In the genomic region with DNA sequence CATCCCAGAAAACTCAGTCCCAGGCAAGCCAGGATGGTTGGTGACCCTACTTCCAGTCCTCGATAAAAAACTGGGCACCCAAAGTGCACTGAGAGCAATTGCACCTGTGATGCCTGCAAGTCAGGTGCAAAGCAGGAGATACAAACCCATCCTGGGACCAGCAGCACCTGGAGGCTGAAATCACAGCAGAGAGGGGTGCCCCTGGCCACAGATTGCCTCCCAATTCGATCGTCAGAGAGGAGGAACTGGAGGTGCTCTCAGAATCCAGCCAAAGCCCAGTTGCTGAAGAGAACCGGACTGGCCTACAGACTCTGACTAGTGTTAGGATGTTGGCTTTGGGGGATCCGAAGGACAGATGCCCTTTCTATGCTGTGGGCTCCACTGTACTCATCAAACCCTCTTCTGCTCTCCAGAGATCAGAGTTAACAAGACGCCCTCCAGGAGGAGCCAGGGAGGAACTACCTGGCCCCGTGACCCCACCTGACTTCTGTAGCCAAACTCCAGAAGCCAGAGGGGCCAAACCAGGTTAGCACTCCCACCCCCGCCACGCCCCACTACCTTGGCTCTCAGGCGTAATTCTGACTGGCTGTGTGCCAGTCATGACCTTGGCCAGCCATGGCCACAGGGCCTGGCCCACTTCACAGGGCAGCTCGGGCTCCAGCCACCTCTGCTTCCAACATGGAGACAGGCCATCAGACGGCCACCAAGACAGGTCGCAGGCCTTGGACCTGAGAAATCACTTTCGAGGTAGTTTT, we compare ENCODE assay signal across 29 cellular contexts.
A peak's percentile ranks its signal among the peaks of the same experiment; 100 is the strongest.
DNase-seq lines count a peak whose midpoint lies in the region; ATAC-seq and TF ChIP-seq lines count a peak whose summit lies in the region.
"Had no signal": no experiment of that assay in that cellular context is flagged by ENCODE, and none has a peak within 500 bp of the region (broad histone marks: within the 10 kb centered on the region; RNA-seq: fewer than 3 reads in every experiment).

No MANE protein-coding gene starts in this region.

- ATAC-seq in psoas muscle (no peak), T-helper 17 cell (no peak)
- ATAC-seq: activated CD8-positive, alpha-beta T cell treated with anti-CD3 and anti-CD28 coated beads for 36 hours; left lobe of liver; right lobe of liver had no signal

- in situ Hi-C loops in GM13976 (cut with MboI; ENCODE audit: low sequenced_read_pairs, unreplicated experiment) = no loop called here

- TF ChIP-seq CTCF in GM13976 (IDR thresholded peaks at IDR 0.05; ENCODE audit: borderline replicate concordance, control extremely low read depth, extremely low read depth, insufficient read depth, missing control alignments) = no peak
- TF ChIP-seq CTCF in psoas muscle (IDR thresholded peaks at IDR 0.05) = no peak
- TF ChIP-seq CTCF in esophagus squamous epithelium (IDR thresholded peaks at IDR 0.05) = no peak

- H3K4me1 ChIP-seq in psoas muscle (no peaks in the 10 kb centered on the region), esophagus squamous epithelium (no peaks in the 10 kb centered on the region)
- H3K4me1 ChIP-seq: right lobe of liver had no signal

- H3K36me3 ChIP-seq in psoas muscle (ENCODE audit: insufficient read depth in 1 of 2, low read depth in 1 of 2) (no peaks in the 10 kb centered on the region), esophagus squamous epithelium (no peaks in the 10 kb centered on the region)
- H3K36me3 ChIP-seq: neural progenitor cell, right lobe of liver had no signal

- no peaks in the 10 kb centered on the region for H3K27me3 ChIP-seq in psoas muscle (ENCODE audit: insufficient read depth in 3 of 3, low read length in 2 of 3)
- peaks cover 0 to 7% (median 0%) of the 10 kb centered on the region in 4 donors for H3K27me3 ChIP-seq in esophagus squamous epithelium
- H3K27me3 ChIP-seq: neural progenitor cell, right lobe of liver had no signal

- no peaks in the 10 kb centered on the region for H3K9me3 Mint-ChIP-seq in activated CD4-positive, alpha-beta memory T cell treated with anti-CD3 and anti-CD28 coated beads, Interleukin-2, amount 10 ng/mL, durations not matched to agents 7 days and 5 days
- H3K9me3 Mint-ChIP-seq in activated CD4-positive, alpha-beta memory T cell treated with anti-CD3 and anti-CD28 coated beads for 36 hours = no peaks in the 10 kb centered on the region
- H3K9me3 Mint-ChIP-seq: activated CD8-positive, alpha-beta T cell treated with anti-CD3 and anti-CD28 coated beads for 36 hours; activated naive CD8-positive, alpha-beta T cell treated with anti-CD3 and anti-CD28 coated beads for 36 hours had no signal

- intact Hi-C loops in activated CD4-positive, alpha-beta memory T cell treated with anti-CD3 and anti-CD28 coated beads for 36 hours (cut with micrococcal nuclease) = no loop called here
- intact Hi-C loops in psoas muscle (cut with DNase I) (no loop called here), esophagus squamous epithelium (cut with DNase I) (no loop called here)

- H3K27ac ChIP-seq in psoas muscle (no peak overlapping the region), esophagus squamous epithelium (no peak overlapping the region)
- H3K27ac ChIP-seq: epithelial cell of prostate, KMS-11, neural progenitor cell, right lobe of liver had no signal

- POLR2A ChIA-PET in activated CD4-positive, alpha-beta memory T cell treated with anti-CD3 and anti-CD28 coated beads, Interleukin-2, amount 10 ng/mL, durations not matched to agents 7 days and 5 days (lab: Charles Lee) = no interaction called here
- POLR2A ChIA-PET in activated CD4-positive, alpha-beta memory T cell treated with anti-CD3 and anti-CD28 coated beads for 36 hours (lab: Charles Lee) = no interaction called here

- H3K27ac Mint-ChIP-seq in activated CD4-positive, alpha-beta memory T cell treated with anti-CD3 and anti-CD28 coated beads, Interleukin-2, amount 10 ng/mL, durations not matched to agents 7 days and 5 days = no peak overlapping the region
- no peak overlapping the region for H3K27ac Mint-ChIP-seq in activated CD4-positive, alpha-beta memory T cell treated with anti-CD3 and anti-CD28 coated beads for 36 hours
- H3K27ac Mint-ChIP-seq in T-helper 17 cell = no peak overlapping the region
- H3K27ac Mint-ChIP-seq: activated CD8-positive, alpha-beta T cell treated with anti-CD3 and anti-CD28 coated beads for 36 hours; activated naive CD8-positive, alpha-beta T cell treated with anti-CD3 and anti-CD28 coated beads for 36 hours; CD4-positive, CD25-positive, alpha-beta regulatory T cell; neural progenitor cell had no signal

- 72 to 77% (median 77%) methylated on average over 14 of the region's 14 CpGs for WGBS in psoas muscle, 3 donors
- 62 to 67% methylated on average over 5 to 10 of the region's 14 CpGs for WGBS in esophagus squamous epithelium, 2 donors

- H3K9me3 ChIP-seq in psoas muscle (no peaks in the 10 kb centered on the region), T-helper 17 cell (ENCODE audit: control insufficient read depth, low read length, poor library complexity, severe bottlenecking) (no peaks in the 10 kb centered on the region), esophagus squamous epithelium (no peaks in the 10 kb centered on the region)
- H3K9me3 ChIP-seq: right lobe of liver had no signal

- H3K36me3 Mint-ChIP-seq in activated CD4-positive, alpha-beta memory T cell treated with anti-CD3 and anti-CD28 coated beads, Interleukin-2, amount 10 ng/mL, durations not matched to agents 7 days and 5 days (ENCODE audit: low read depth) = no peaks in the 10 kb centered on the region
- no peaks in the 10 kb centered on the region for H3K36me3 Mint-ChIP-seq in activated CD4-positive, alpha-beta memory T cell treated with anti-CD3 and anti-CD28 coated beads for 36 hours
- H3K36me3 Mint-ChIP-seq in T-helper 17 cell (ENCODE audit: low read depth) = no peaks in the 10 kb centered on the region
- H3K36me3 Mint-ChIP-seq: activated naive CD8-positive, alpha-beta T cell treated with anti-CD3 and anti-CD28 coated beads for 36 hours; CD4-positive, CD25-positive, alpha-beta regulatory T cell; neural progenitor cell had no signal

- TF ChIP-seq POLR2A in esophagus squamous epithelium (IDR thresholded peaks at IDR 0.05) = no peak

- H3K4me3 ChIP-seq in psoas muscle = no peak overlapping the region
- no peak overlapping the region for H3K4me3 ChIP-seq in esophagus squamous epithelium
- H3K4me3 ChIP-seq: neural progenitor cell, right lobe of liver had no signal

- CTCF ChIA-PET in activated CD4-positive, alpha-beta memory T cell treated with anti-CD3 and anti-CD28 coated beads, Interleukin-2, amount 10 ng/mL, durations not matched to agents 7 days and 5 days (lab: Charles Lee) = no interaction called here
- CTCF ChIA-PET in activated CD4-positive, alpha-beta memory T cell treated with anti-CD3 and anti-CD28 coated beads for 36 hours (lab: Charles Lee) = no interaction called here

- H3K4me3 Mint-ChIP-seq in activated CD4-positive, alpha-beta memory T cell treated with anti-CD3 and anti-CD28 coated beads, Interleukin-2, amount 10 ng/mL, durations not matched to agents 7 days and 5 days = no peak overlapping the region
- no peak overlapping the region for H3K4me3 Mint-ChIP-seq in activated CD4-positive, alpha-beta memory T cell treated with anti-CD3 and anti-CD28 coated beads for 36 hours
- no peak overlapping the region for H3K4me3 Mint-ChIP-seq in T-helper 17 cell
- H3K4me3 Mint-ChIP-seq: activated CD8-positive, alpha-beta T cell treated with anti-CD3 and anti-CD28 coated beads for 36 hours; activated naive CD8-positive, alpha-beta T cell treated with anti-CD3 and anti-CD28 coated beads for 36 hours; CD4-positive, CD25-positive, alpha-beta regulatory T cell; neural progenitor cell had no signal

- no peaks in the 10 kb centered on the region for H3K4me1 Mint-ChIP-seq in activated CD4-positive, alpha-beta memory T cell treated with anti-CD3 and anti-CD28 coated beads, Interleukin-2, amount 10 ng/mL, durations not matched to agents 7 days and 5 days
- H3K4me1 Mint-ChIP-seq in activated CD4-positive, alpha-beta memory T cell treated with anti-CD3 and anti-CD28 coated beads for 36 hours (ENCODE audit: low read depth) = no peaks in the 10 kb centered on the region
- H3K4me1 Mint-ChIP-seq in T-helper 17 cell = no peaks in the 10 kb centered on the region
- H3K4me1 Mint-ChIP-seq: activated naive CD8-positive, alpha-beta T cell treated with anti-CD3 and anti-CD28 coated beads for 36 hours; CD4-positive, CD25-positive, alpha-beta regulatory T cell had no signal

- peak; percentile 9 for DNase-seq in activated CD4-positive, alpha-beta memory T cell treated with anti-CD3 and anti-CD28 coated beads, Interleukin-2, amount 10 ng/mL, durations not matched to agents 7 days and 5 days
- DNase-seq in activated CD4-positive, alpha-beta memory T cell treated with anti-CD3 and anti-CD28 coated beads for 36 hours = no peak
- DNase-seq in GM13976 (ENCODE audit: low spot score) (peak; percentile 8), islet precursor cell (peak; percentile 41), psoas muscle (no peak), T-helper 17 cell (no peak), esophagus squamous epithelium (lab: John Stamatoyannopoulos, UW) (no peak)
- DNase-seq in stimulated activated CD8-positive, alpha-beta memory T cell treated with anti-CD3 and anti-CD28 coated beads, Interleukin-4, amount 100 ng/mL, for 48 hours = peak; percentile 17
- DNase-seq: activated CD4-positive, alpha-beta T cell treated with anti-CD3 and anti-CD28 coated beads for 1 hour; activated CD8-positive, alpha-beta T cell treated with anti-CD3 and anti-CD28 coated beads for 36 hours; activated gamma-delta T cell; activated naive CD8-positive, alpha-beta T cell treated with anti-CD3 and anti-CD28 coated beads for 36 hours; anterior cingulate cortex; CD4-positive, CD25-positive, alpha-beta regulatory T cell; effector CD8-positive, alpha-beta T cell; HCEC 1CT; mesenchymal stem cell; MM.1S; NCI-H1105 treated with DMSO at 0.1 percent for 48 hours; NCI-H2029 treated with DMSO at 0.1 percent for 48 hours; NCI-H524; NK-92 treated with Interleukin-12 subunit alpha and Interleukin-12 subunit beta, amount 100 ng/mL, for 24 hours; stimulated activated CD4-positive, alpha-beta T cell treated with anti-CD3 and anti-CD28 coated beads, Interleukin-4, amount 100 ng/mL, for 24 hours; T-helper 2 cell had no signal

- no peaks in the 10 kb centered on the region for H3K27me3 Mint-ChIP-seq in activated CD4-positive, alpha-beta memory T cell treated with anti-CD3 and anti-CD28 coated beads, Interleukin-2, amount 10 ng/mL, durations not matched to agents 7 days and 5 days
- H3K27me3 Mint-ChIP-seq in activated CD4-positive, alpha-beta memory T cell treated with anti-CD3 and anti-CD28 coated beads for 36 hours = peaks cover 1% of the 10 kb centered on the region
- peaks cover 18% of the 10 kb centered on the region for H3K27me3 Mint-ChIP-seq in T-helper 17 cell
- H3K27me3 Mint-ChIP-seq: CD4-positive, CD25-positive, alpha-beta regulatory T cell had no signal

Comparison
In these comparisons a context has a peak if more than half of its experiments do, and no peak if none do; other contexts are left out.
1. DNase-seq: peak in activated CD4-positive, alpha-beta memory T cell treated with anti-CD3 and anti-CD28 coated beads, Interleukin-2, amount 10 ng/mL, durations not matched to agents 7 days and 5 days (single experiment), GM13976 (single experiment), islet precursor cell (single experiment) and stimulated activated CD8-positive, alpha-beta memory T cell treated with anti-CD3 and anti-CD28 coated beads, Interleukin-4, amount 100 ng/mL, for 48 hours (single experiment); none in activated CD4-positive, alpha-beta memory T cell treated with anti-CD3 and anti-CD28 coated beads for 36 hours (single experiment), psoas muscle (0 of 2), T-helper 17 cell (0 of 3) and esophagus squamous epithelium (single experiment).